25 cellular contexts compared by ENCODE assay signal in genomic region chr19:44948237-44948636, GRCh38. TPM values are rescaled to one million over a fixed set of nuclear protein-coding genes. Genes with fewer than 3 reads are reported as not detected.
DNase-seq lines count a peak whose midpoint lies in the region; ATAC-seq, FAIRE-seq and TF ChIP-seq lines count a peak whose summit lies in the region.
"Had no signal": no experiment of that assay in that cellular context is flagged by ENCODE, and none has a peak within 500 bp of the region (broad histone marks: within the 10 kb centered on the region; RNA-seq: fewer than 3 reads in every experiment).

No MANE protein-coding gene starts in this region.

- 94% methylated on average over 3 of the region's 5 CpGs for WGBS in HepG2 (ENCODE audit: low lambda C conversion rate)

- H3K9ac ChIP-seq in HepG2 (ENCODE audit: insufficient read depth, low read depth, low read length): peak overlapping the region; percentile 43; the same call in 1 of the 2 replicates

- no peak for ATAC-seq in HepG2
- ATAC-seq in stimulated activated memory B cell treated with anti-CD40 and anti-IgM and Interleukin-4, amounts not matched to agents 10 μg/mL and 1 μg/mL and 100 μg/mL, for 72 hours: no peak
- ATAC-seq in stimulated activated naive CD8-positive, alpha-beta T cell treated with anti-CD3 and anti-CD28 coated beads, Interleukin-15, amount 100 ng/mL, for 72 hours: no peak
- ATAC-seq in GM18909 (IDR thresholded peaks at IDR 0.05; ENCODE audit: poor library complexity, unreplicated experiment): no peak
- ATAC-seq in HG03571 (IDR thresholded peaks at IDR 0.05; ENCODE audit: unreplicated experiment): no peak
- ATAC-seq: A549; CD8-positive, alpha-beta T cell had no signal

- no peak overlapping the region for H2AFZ ChIP-seq in HepG2 (ENCODE audit: low read length)

- peak in 1 of 2 experiments; percentile 58; a peak in 2 of 4 replicates for TF ChIP-seq POLR2A in HepG2 (IDR thresholded peaks at IDR 0.05; ENCODE audit: insufficient read depth in 1 of 2, low read depth in 2 of 2, low read length in 2 of 2)

- DNase-seq in SJCRH30 (peak; percentile 15 to 28), HepG2 (ENCODE audit: low spot score) (no peak)
- DNase-seq in stimulated activated naive CD8-positive, alpha-beta T cell treated with anti-CD3 and anti-CD28 coated beads, Interleukin-15, amount 100 ng/mL, for 72 hours: no peak
- DNase-seq: AML-193; Caco-2; CD8-positive, alpha-beta T cell; DMS79 treated with DMSO at 0.1 percent for 48 hours; GF-D8; KG1; MG63; NCI-H2029; NCI-H446 treated with DMSO at 0.1 percent for 48 hours; NCI-H526; NK-92 treated with Interleukin-12 subunit alpha and Interleukin-12 subunit beta, amount 100 ng/mL, for 24 hours; Right ventricle myocardium superior; RPMI8226 had no signal

- no peaks in the 10 kb centered on the region for H3K9me3 ChIP-seq in HEK293 (ENCODE audit: control insufficient read depth, insufficient read depth, low read depth, low read length)
- no peaks in the 10 kb centered on the region for H3K9me3 ChIP-seq in SJCRH30 (replicated peaks)
- no peaks in the 10 kb centered on the region for H3K9me3 ChIP-seq in HepG2 (ENCODE audit: low read length)
- H3K9me3 ChIP-seq: A549, Caco-2, MG63 had no signal

- H3K4me3 ChIP-seq in HEK293 (ENCODE audit: low read depth, low read length) (no peak overlapping the region), SJCRH30 (no peak overlapping the region), HepG2 (replicated peaks in 1 of 3; ENCODE audit: insufficient read depth in 1 of 3, low read depth in 2 of 3, low read length in 3 of 3) (peak overlapping the region in 1 of 3 experiments; percentile 79; a peak in 3 of 6 replicates)
- H3K4me3 ChIP-seq: A549, MG63 had no signal

- no peak for FAIRE-seq in HepG2 (lab: Jason Lieb, UNC)
- FAIRE-seq: A549, H54 had no signal

- TF ChIP-seq RAD21 in HepG2 (CRISPR knock-in tag; IDR thresholded peaks at IDR 0.05): no peak

- H3K27ac ChIP-seq in HEK293 (ENCODE audit: extremely low read depth, low read depth, low read length) (no peak overlapping the region), SJCRH30 (no peak overlapping the region), HepG2 (ENCODE audit: extremely low read length, insufficient read depth, low read length) (peak overlapping the region; percentile 46)
- H3K27ac ChIP-seq: A549, C4-2B had no signal

- BruUV-seq in HepG2 (replicated peaks; lab: Mats Ljungman, UMichigan): no TSS peak

- intact Hi-C loops in HepG2 (cut with micrococcal nuclease; ENCODE audit: unreplicated experiment): no loop called here

- peaks cover 21% of the 10 kb centered on the region for H3K4me1 Mint-ChIP-seq in stimulated activated memory B cell treated with anti-CD40 and anti-IgM and Interleukin-4, amounts not matched to agents 10 μg/mL and 1 μg/mL and 100 μg/mL, for 72 hours
- H3K4me1 Mint-ChIP-seq in stimulated activated naive CD8-positive, alpha-beta T cell treated with anti-CD3 and anti-CD28 coated beads, Interleukin-15, amount 100 ng/mL, for 72 hours: peaks cover 7% of the 10 kb centered on the region

- H3K4me3 Mint-ChIP-seq in stimulated activated memory B cell treated with anti-CD40 and anti-IgM and Interleukin-4, amounts not matched to agents 10 μg/mL and 1 μg/mL and 100 μg/mL, for 72 hours: no peak overlapping the region
- H3K4me3 Mint-ChIP-seq in stimulated activated naive CD8-positive, alpha-beta T cell treated with anti-CD3 and anti-CD28 coated beads, Interleukin-15, amount 100 ng/mL, for 72 hours: no peak overlapping the region
- H3K4me3 Mint-ChIP-seq: CD8-positive, alpha-beta T cell had no signal

- in situ Hi-C loops in HepG2 (cut with HindIII; ENCODE audit: extremely low pct_ligation_motif_present, low pct_unique_long_range_greater_than_20kb): loop anchor here (5.0 kb wide), 1 partner anchor 36 kb away; the partner anchor contains the start of gene APOC1

- H3K79me2 ChIP-seq in HepG2 (ENCODE audit: insufficient read depth, low read length): peaks cover 29% of the 10 kb centered on the region

- no peaks in the 10 kb centered on the region for H4K20me1 ChIP-seq in HepG2 (ENCODE audit: insufficient read depth, low read length)

- no peaks in the 10 kb centered on the region for H3K36me3 Mint-ChIP-seq in stimulated activated memory B cell treated with anti-CD40 and anti-IgM and Interleukin-4, amounts not matched to agents 10 μg/mL and 1 μg/mL and 100 μg/mL, for 72 hours

- TF ChIP-seq EP300 in HepG2 (IDR thresholded peaks at IDR 0.05; ENCODE audit: low read depth in 2 of 2, low read length in 2 of 2) (no peak), HepG2 (CRISPR knock-in tag; IDR thresholded peaks at IDR 0.05; ENCODE audit: borderline replicate concordance) (no peak)

- H3K4me2 ChIP-seq in HepG2 (ENCODE audit: low read depth, low read length): peak overlapping the region; percentile 87
- H3K4me2 ChIP-seq: A549 had no signal

- H3K4me1 ChIP-seq in HEK293 (ENCODE audit: control insufficient read depth, insufficient read depth, low read length) (no peaks in the 10 kb centered on the region), SJCRH30 (no peaks in the 10 kb centered on the region), HepG2 (ENCODE audit: insufficient read depth, low read length) (peaks cover 81% of the 10 kb centered on the region)
- H3K4me1 ChIP-seq: A549 had no signal

- CTCF ChIA-PET in HEK293 (lab: Yijun Ruan, JAX): interaction anchor here (1.7 kb wide), 1 partner anchor 44 kb away, joined by 16 read pairs; no protein-coding TSS in a partner anchor
- CTCF ChIA-PET in HepG2 (lab: Yijun Ruan, JAX; ENCODE audit: low intra/inter-chr PET ratio, low total read pairs): no interaction called here

- H3K27me3 Mint-ChIP-seq in stimulated activated memory B cell treated with anti-CD40 and anti-IgM and Interleukin-4, amounts not matched to agents 10 μg/mL and 1 μg/mL and 100 μg/mL, for 72 hours: no peaks in the 10 kb centered on the region
- no peaks in the 10 kb centered on the region for H3K27me3 Mint-ChIP-seq in stimulated activated naive CD8-positive, alpha-beta T cell treated with anti-CD3 and anti-CD28 coated beads, Interleukin-15, amount 100 ng/mL, for 72 hours

- TF ChIP-seq CTCF in HEK293 (tag by site-specific recombination; IDR thresholded peaks at IDR 0.05) (no peak), HepG2 (CRISPR knock-in tag; IDR thresholded peaks at IDR 0.05) (no peak)

- peaks cover under 1 to 4% of the 10 kb centered on the region in 2 experiments; a peak in 2 of 3 replicates for H3K36me3 ChIP-seq in HEK293 (ENCODE audit: control insufficient read depth in 2 of 2, insufficient read depth in 1 of 2, low read length in 2 of 2)
- H3K36me3 ChIP-seq in SJCRH30: no peaks in the 10 kb centered on the region
- H3K36me3 ChIP-seq in HepG2 (replicated peaks in 1 of 2; ENCODE audit: control insufficient read depth in 1 of 2, insufficient read depth in 2 of 2, low read length in 2 of 2): peaks cover 4 to 7% of the 10 kb centered on the region in 2 experiments

- H3K27ac Mint-ChIP-seq in stimulated activated memory B cell treated with anti-CD40 and anti-IgM and Interleukin-4, amounts not matched to agents 10 μg/mL and 1 μg/mL and 100 μg/mL, for 72 hours: peak overlapping the region; percentile 1
- H3K27ac Mint-ChIP-seq in stimulated activated naive CD8-positive, alpha-beta T cell treated with anti-CD3 and anti-CD28 coated beads, Interleukin-15, amount 100 ng/mL, for 72 hours: no peak overlapping the region
- H3K27ac Mint-ChIP-seq: CD8-positive, alpha-beta T cell had no signal

- POLR2A ChIA-PET in HEK293 (lab: Yijun Ruan, JAX) (interaction anchor here (0.6 to 1.4 kb wide), 3 partner anchors 33 to 50 kb away, joined by 3 to 7 read pairs (median 3); partner anchors contain the start of gene APOE), HepG2 (lab: Yijun Ruan, JAX) (interaction anchor here (1.1 to 7.3 kb wide), 9 partner anchors 9 to 58 kb away, joined by 3 to 119 read pairs (median 18); partner anchors contain the start of genes APOC1, APOE and TOMM40)

- no peaks in the 10 kb centered on the region for H3K9me3 Mint-ChIP-seq in stimulated activated memory B cell treated with anti-CD40 and anti-IgM and Interleukin-4, amounts not matched to agents 10 μg/mL and 1 μg/mL and 100 μg/mL, for 72 hours
- H3K9me3 Mint-ChIP-seq in stimulated activated naive CD8-positive, alpha-beta T cell treated with anti-CD3 and anti-CD28 coated beads, Interleukin-15, amount 100 ng/mL, for 72 hours: no peaks in the 10 kb centered on the region
- H3K9me3 Mint-ChIP-seq: CD8-positive, alpha-beta T cell had no signal

- H3K27me3 ChIP-seq in SJCRH30 (no peaks in the 10 kb centered on the region), HepG2 (ENCODE audit: control insufficient read depth in 1 of 2, insufficient read depth in 2 of 2, low read length in 2 of 2) (no peaks in the 10 kb centered on the region; a peak in 1 of 5 replicates)
- H3K27me3 ChIP-seq: MG63 had no signal

RNA-seq across cellular contexts. Expression of gene APOC2, which starts 2.4 kb away (rescaled TPM):
- not detected in 2 replicates for total RNA-seq in SJCRH30 (2014; rRNA removed; shearing (Covaris generic))
- total RNA-seq in HepG2 (2016; rRNA removed; fragmentation: Illumina TruSeq; extraction: Trizol): 276 and 407 TPM in 2 replicates
- 212 and 282 TPM in 2 replicates for total RNA-seq in HepG2 (2016; cell fraction: cytosol; rRNA removed; fragmentation: Illumina TruSeq; extraction: Trizol; ENCODE audit: low read depth)
- 251 and 383 TPM in 2 replicates for total RNA-seq in HepG2 (2016; cell fraction: insoluble cytoplasmic fraction; rRNA removed; fragmentation: Illumina TruSeq; extraction: Trizol)
- 259 and 332 TPM in 2 replicates for total RNA-seq in HepG2 (2016; cell fraction: membrane; rRNA removed; fragmentation: Illumina TruSeq; extraction: Trizol)
- total RNA-seq in HepG2 (2016; cell fraction: nucleus; rRNA removed; fragmentation: Illumina TruSeq; extraction: Trizol): 222 and 283 TPM in 2 replicates
- polyA plus RNA-seq in HepG2 (2011; rRNA removed): 1,401 and 1,802 TPM in 2 replicates
- polyA plus RNA-seq in HepG2 (2011; cell fraction: cytosol; rRNA removed): 1,265 and 1,297 TPM in 2 replicates
- polyA plus RNA-seq in HepG2 (2011; cell fraction: nucleus; rRNA removed): 293 and 474 TPM in 2 replicates
- 632 and 749 TPM in 2 replicates for polyA plus RNA-seq in HepG2 (2012)
- polyA plus RNA-seq in HepG2 (2016; cell fraction: cytosol; fragmentation: Illumina TruSeq; extraction: Trizol; ENCODE audit: low read depth): 426 and 489 TPM in 2 replicates
- polyA plus RNA-seq in HepG2 (2016; cell fraction: insoluble cytoplasmic fraction; fragmentation: Illumina TruSeq; extraction: Trizol; ENCODE audit: low read depth): 402 and 416 TPM in 2 replicates
- 440 and 475 TPM in 2 replicates for polyA plus RNA-seq in HepG2 (2016; cell fraction: membrane; fragmentation: Illumina TruSeq; extraction: Trizol; ENCODE audit: low read depth)
- polyA plus RNA-seq in HepG2 (2016; cell fraction: nucleus; fragmentation: Illumina TruSeq; extraction: Trizol; ENCODE audit: insufficient read depth, low read depth): 666 and 708 TPM in 2 replicates
- polyA minus RNA-seq in HepG2 (2011; rRNA and poly(A)+ RNA removed; ENCODE audit: low replicate concordance): 342 TPM in 1 of 2 replicates, not detected in the other
- polyA minus RNA-seq in HepG2 (2011; cell fraction: cytosol; rRNA and poly(A)+ RNA removed): 188 and 260 TPM in 2 replicates
- 75.2 and 130 TPM in 2 replicates for polyA minus RNA-seq in HepG2 (2011; cell fraction: nucleus; rRNA and poly(A)+ RNA removed)
- total RNA-seq: Caco-2; CD8-positive, alpha-beta T cell; HT1080; Right ventricle myocardium superior had no signal

RNA-seq across cellular contexts. Expression of gene APOC4, which starts 6.2 kb away (rescaled TPM):
- total RNA-seq in SJCRH30 (2014; rRNA removed; shearing (Covaris generic)): 0.20 TPM in 1 of 2 replicates, not detected in the other
- total RNA-seq in HepG2 (2016; rRNA removed; fragmentation: Illumina TruSeq; extraction: Trizol): 0.46 TPM in 1 of 2 replicates, not detected in the other
- total RNA-seq in HepG2 (2016; cell fraction: cytosol; rRNA removed; fragmentation: Illumina TruSeq; extraction: Trizol; ENCODE audit: low read depth): 0.79 TPM in 1 of 2 replicates, not detected in the other
- 1.1 TPM in 1 of 2 replicates, not detected in the other for total RNA-seq in HepG2 (2016; cell fraction: insoluble cytoplasmic fraction; rRNA removed; fragmentation: Illumina TruSeq; extraction: Trizol)
- total RNA-seq in HepG2 (2016; cell fraction: membrane; rRNA removed; fragmentation: Illumina TruSeq; extraction: Trizol): 0.49 and 0.72 TPM in 2 replicates
- not detected in 2 replicates for total RNA-seq in HepG2 (2016; cell fraction: nucleus; rRNA removed; fragmentation: Illumina TruSeq; extraction: Trizol)
- not detected in 2 replicates for polyA plus RNA-seq in HepG2 (2011; rRNA removed)
- polyA plus RNA-seq in HepG2 (2011; cell fraction: cytosol; rRNA removed): not detected in 2 replicates
- polyA plus RNA-seq in HepG2 (2011; cell fraction: nucleus; rRNA removed): not detected in 2 replicates
- polyA plus RNA-seq in HepG2 (2012): not detected in 2 replicates
- 0.45 and 0.79 TPM in 2 replicates for polyA plus RNA-seq in HepG2 (2016; cell fraction: cytosol; fragmentation: Illumina TruSeq; extraction: Trizol; ENCODE audit: low read depth)
- not detected in 2 replicates for polyA plus RNA-seq in HepG2 (2016; cell fraction: insoluble cytoplasmic fraction; fragmentation: Illumina TruSeq; extraction: Trizol; ENCODE audit: low read depth)
- polyA plus RNA-seq in HepG2 (2016; cell fraction: membrane; fragmentation: Illumina TruSeq; extraction: Trizol; ENCODE audit: low read depth): 0.41 TPM in 1 of 2 replicates, not detected in the other
- not detected in 2 replicates for polyA plus RNA-seq in HepG2 (2016; cell fraction: nucleus; fragmentation: Illumina TruSeq; extraction: Trizol; ENCODE audit: insufficient read depth, low read depth)
- polyA minus RNA-seq in HepG2 (2011; rRNA and poly(A)+ RNA removed; ENCODE audit: low replicate concordance): not detected in 2 replicates
- polyA minus RNA-seq in HepG2 (2011; cell fraction: cytosol; rRNA and poly(A)+ RNA removed): not detected in 2 replicates
- polyA minus RNA-seq in HepG2 (2011; cell fraction: nucleus; rRNA and poly(A)+ RNA removed): not detected in 2 replicates
- total RNA-seq: Caco-2; CD8-positive, alpha-beta T cell; HT1080; Right ventricle myocardium superior; SK-MEL-5 had no signal
- polyA plus RNA-seq: A549 had no signal

RNA-seq across cellular contexts. Expression of gene CLPTM1, which starts 6.9 kb away (rescaled TPM):
- 36.0 and 37.9 TPM in 2 replicates for total RNA-seq in SJCRH30 (2014; rRNA removed; shearing (Covaris generic))
- 15.3 and 34.9 TPM in 2 replicates for total RNA-seq in HepG2 (2016; rRNA removed; fragmentation: Illumina TruSeq; extraction: Trizol)
- 27.3 and 28.2 TPM in 2 replicates for total RNA-seq in HepG2 (2016; cell fraction: cytosol; rRNA removed; fragmentation: Illumina TruSeq; extraction: Trizol; ENCODE audit: low read depth)
- total RNA-seq in HepG2 (2016; cell fraction: insoluble cytoplasmic fraction; rRNA removed; fragmentation: Illumina TruSeq; extraction: Trizol): 11.3 and 34.3 TPM in 2 replicates
- total RNA-seq in HepG2 (2016; cell fraction: membrane; rRNA removed; fragmentation: Illumina TruSeq; extraction: Trizol): 34.7 and 36.6 TPM in 2 replicates
- 39.5 and 48.5 TPM in 2 replicates for total RNA-seq in HepG2 (2016; cell fraction: nucleus; rRNA removed; fragmentation: Illumina TruSeq; extraction: Trizol)
- 42.8 and 56.1 TPM in 2 replicates for polyA plus RNA-seq in HepG2 (2011; rRNA removed)
- polyA plus RNA-seq in HepG2 (2011; cell fraction: cytosol; rRNA removed): 38.9 and 40.3 TPM in 2 replicates
- 117 and 132 TPM in 2 replicates for polyA plus RNA-seq in HepG2 (2011; cell fraction: nucleus; rRNA removed)
- 32.5 and 40.5 TPM in 2 replicates for polyA plus RNA-seq in HepG2 (2012)
- 33.5 and 37.0 TPM in 2 replicates for polyA plus RNA-seq in HepG2 (2016; cell fraction: cytosol; fragmentation: Illumina TruSeq; extraction: Trizol; ENCODE audit: low read depth)
- polyA plus RNA-seq in HepG2 (2016; cell fraction: insoluble cytoplasmic fraction; fragmentation: Illumina TruSeq; extraction: Trizol; ENCODE audit: low read depth): 22.9 and 28.7 TPM in 2 replicates
- polyA plus RNA-seq in HepG2 (2016; cell fraction: membrane; fragmentation: Illumina TruSeq; extraction: Trizol; ENCODE audit: low read depth): 44.9 and 55.2 TPM in 2 replicates
- 136 and 144 TPM in 2 replicates for polyA plus RNA-seq in HepG2 (2016; cell fraction: nucleus; fragmentation: Illumina TruSeq; extraction: Trizol; ENCODE audit: insufficient read depth, low read depth)
- 77.0 and 78.9 TPM in 2 replicates for polyA minus RNA-seq in HepG2 (2011; rRNA and poly(A)+ RNA removed; ENCODE audit: low replicate concordance)
- polyA minus RNA-seq in HepG2 (2011; cell fraction: cytosol; rRNA and poly(A)+ RNA removed): 27.3 and 31.6 TPM in 2 replicates
- 27.8 and 32.1 TPM in 2 replicates for polyA minus RNA-seq in HepG2 (2011; cell fraction: nucleus; rRNA and poly(A)+ RNA removed)

RNA-seq across cellular contexts. Expression of gene APOC1, which starts 33.8 kb away (rescaled TPM):
- total RNA-seq in SJCRH30 (2014; rRNA removed; shearing (Covaris generic)): 18.3 and 22.9 TPM in 2 replicates
- 417 and 600 TPM in 2 replicates for total RNA-seq in HepG2 (2016; rRNA removed; fragmentation: Illumina TruSeq; extraction: Trizol)
- total RNA-seq in HepG2 (2016; cell fraction: cytosol; rRNA removed; fragmentation: Illumina TruSeq; extraction: Trizol; ENCODE audit: low read depth): 534 and 640 TPM in 2 replicates
- 415 and 575 TPM in 2 replicates for total RNA-seq in HepG2 (2016; cell fraction: insoluble cytoplasmic fraction; rRNA removed; fragmentation: Illumina TruSeq; extraction: Trizol)
- total RNA-seq in HepG2 (2016; cell fraction: membrane; rRNA removed; fragmentation: Illumina TruSeq; extraction: Trizol): 550 and 704 TPM in 2 replicates
- total RNA-seq in HepG2 (2016; cell fraction: nucleus; rRNA removed; fragmentation: Illumina TruSeq; extraction: Trizol): 303 and 371 TPM in 2 replicates
- polyA plus RNA-seq in HepG2 (2011; rRNA removed): 1,235 and 1,480 TPM in 2 replicates
- polyA plus RNA-seq in HepG2 (2011; cell fraction: cytosol; rRNA removed): 789 and 856 TPM in 2 replicates
- 221 and 239 TPM in 2 replicates for polyA plus RNA-seq in HepG2 (2011; cell fraction: nucleus; rRNA removed)
- 609 and 1,000 TPM in 2 replicates for polyA plus RNA-seq in HepG2 (2012)
- polyA plus RNA-seq in HepG2 (2016; cell fraction: cytosol; fragmentation: Illumina TruSeq; extraction: Trizol; ENCODE audit: low read depth): 629 and 790 TPM in 2 replicates
- 381 and 408 TPM in 2 replicates for polyA plus RNA-seq in HepG2 (2016; cell fraction: insoluble cytoplasmic fraction; fragmentation: Illumina TruSeq; extraction: Trizol; ENCODE audit: low read depth)
- 501 and 616 TPM in 2 replicates for polyA plus RNA-seq in HepG2 (2016; cell fraction: membrane; fragmentation: Illumina TruSeq; extraction: Trizol; ENCODE audit: low read depth)
- 540 and 648 TPM in 2 replicates for polyA plus RNA-seq in HepG2 (2016; cell fraction: nucleus; fragmentation: Illumina TruSeq; extraction: Trizol; ENCODE audit: insufficient read depth, low read depth)
- polyA minus RNA-seq in HepG2 (2011; rRNA and poly(A)+ RNA removed; ENCODE audit: low replicate concordance): 364 TPM in 1 of 2 replicates, not detected in the other
- 191 and 220 TPM in 2 replicates for polyA minus RNA-seq in HepG2 (2011; cell fraction: cytosol; rRNA and poly(A)+ RNA removed)
- 50.5 and 79.1 TPM in 2 replicates for polyA minus RNA-seq in HepG2 (2011; cell fraction: nucleus; rRNA and poly(A)+ RNA removed)
- total RNA-seq: CD8-positive, alpha-beta T cell had no signal

RNA-seq across cellular contexts. Expression of gene APOE, which starts 42.6 kb away (rescaled TPM):
- 4.5 and 6.5 TPM in 2 replicates for total RNA-seq in SJCRH30 (2014; rRNA removed; shearing (Covaris generic))
- 458 and 1,328 TPM in 2 replicates for total RNA-seq in HepG2 (2016; rRNA removed; fragmentation: Illumina TruSeq; extraction: Trizol)
- total RNA-seq in HepG2 (2016; cell fraction: cytosol; rRNA removed; fragmentation: Illumina TruSeq; extraction: Trizol; ENCODE audit: low read depth): 159 and 166 TPM in 2 replicates
- 502 and 1,332 TPM in 2 replicates for total RNA-seq in HepG2 (2016; cell fraction: insoluble cytoplasmic fraction; rRNA removed; fragmentation: Illumina TruSeq; extraction: Trizol)
- total RNA-seq in HepG2 (2016; cell fraction: membrane; rRNA removed; fragmentation: Illumina TruSeq; extraction: Trizol): 224 and 230 TPM in 2 replicates
- total RNA-seq in HepG2 (2016; cell fraction: nucleus; rRNA removed; fragmentation: Illumina TruSeq; extraction: Trizol): 800 and 999 TPM in 2 replicates
- 1,470 and 1,944 TPM in 2 replicates for polyA plus RNA-seq in HepG2 (2011; rRNA removed)
- 2,997 and 3,700 TPM in 2 replicates for polyA plus RNA-seq in HepG2 (2011; cell fraction: cytosol; rRNA removed)
- 1,674 and 2,058 TPM in 2 replicates for polyA plus RNA-seq in HepG2 (2011; cell fraction: nucleus; rRNA removed)
- polyA plus RNA-seq in HepG2 (2012): 709 and 938 TPM in 2 replicates
- polyA plus RNA-seq in HepG2 (2016; cell fraction: cytosol; fragmentation: Illumina TruSeq; extraction: Trizol; ENCODE audit: low read depth): 177 and 191 TPM in 2 replicates
- 450 and 491 TPM in 2 replicates for polyA plus RNA-seq in HepG2 (2016; cell fraction: insoluble cytoplasmic fraction; fragmentation: Illumina TruSeq; extraction: Trizol; ENCODE audit: low read depth)
- 185 and 190 TPM in 2 replicates for polyA plus RNA-seq in HepG2 (2016; cell fraction: membrane; fragmentation: Illumina TruSeq; extraction: Trizol; ENCODE audit: low read depth)
- polyA plus RNA-seq in HepG2 (2016; cell fraction: nucleus; fragmentation: Illumina TruSeq; extraction: Trizol; ENCODE audit: insufficient read depth, low read depth): 1,533 and 1,741 TPM in 2 replicates
- 0.40 and 224 TPM in 2 replicates for polyA minus RNA-seq in HepG2 (2011; rRNA and poly(A)+ RNA removed; ENCODE audit: low replicate concordance)
- 272 and 395 TPM in 2 replicates for polyA minus RNA-seq in HepG2 (2011; cell fraction: cytosol; rRNA and poly(A)+ RNA removed)
- 73.5 and 101 TPM in 2 replicates for polyA minus RNA-seq in HepG2 (2011; cell fraction: nucleus; rRNA and poly(A)+ RNA removed)

Comparison
In these comparisons a context has a peak if more than half of its experiments do, and no peak if none do; other contexts are left out.
1. DNase-seq: peak in SJCRH30 (2 of 2); none in HepG2 (single experiment) and stimulated activated naive CD8-positive, alpha-beta T cell treated with anti-CD3 and anti-CD28 coated beads, Interleukin-15, amount 100 ng/mL, for 72 hours (0 of 2).
2. RNA of gene APOC2, which starts 2.4 kb away (total RNA-seq): 212 to 407 TPM in HepG2; not detected in SJCRH30; every median in the first group is over 100 times any median in the second.